In genomic region chr4:67721770-67722597, GRCh38 we compare ENCODE assay signal across 1 cellular context.
TF ChIP-seq lines count a peak whose summit lies in the region.

No MANE protein-coding gene starts in this region.

TF ChIP-seq in K562, 482 proteins besides CTCF, POLR2A, EP300 and RAD21 (continued from another document and continues in another):
- TF ChIP-seq, protein P1, sequence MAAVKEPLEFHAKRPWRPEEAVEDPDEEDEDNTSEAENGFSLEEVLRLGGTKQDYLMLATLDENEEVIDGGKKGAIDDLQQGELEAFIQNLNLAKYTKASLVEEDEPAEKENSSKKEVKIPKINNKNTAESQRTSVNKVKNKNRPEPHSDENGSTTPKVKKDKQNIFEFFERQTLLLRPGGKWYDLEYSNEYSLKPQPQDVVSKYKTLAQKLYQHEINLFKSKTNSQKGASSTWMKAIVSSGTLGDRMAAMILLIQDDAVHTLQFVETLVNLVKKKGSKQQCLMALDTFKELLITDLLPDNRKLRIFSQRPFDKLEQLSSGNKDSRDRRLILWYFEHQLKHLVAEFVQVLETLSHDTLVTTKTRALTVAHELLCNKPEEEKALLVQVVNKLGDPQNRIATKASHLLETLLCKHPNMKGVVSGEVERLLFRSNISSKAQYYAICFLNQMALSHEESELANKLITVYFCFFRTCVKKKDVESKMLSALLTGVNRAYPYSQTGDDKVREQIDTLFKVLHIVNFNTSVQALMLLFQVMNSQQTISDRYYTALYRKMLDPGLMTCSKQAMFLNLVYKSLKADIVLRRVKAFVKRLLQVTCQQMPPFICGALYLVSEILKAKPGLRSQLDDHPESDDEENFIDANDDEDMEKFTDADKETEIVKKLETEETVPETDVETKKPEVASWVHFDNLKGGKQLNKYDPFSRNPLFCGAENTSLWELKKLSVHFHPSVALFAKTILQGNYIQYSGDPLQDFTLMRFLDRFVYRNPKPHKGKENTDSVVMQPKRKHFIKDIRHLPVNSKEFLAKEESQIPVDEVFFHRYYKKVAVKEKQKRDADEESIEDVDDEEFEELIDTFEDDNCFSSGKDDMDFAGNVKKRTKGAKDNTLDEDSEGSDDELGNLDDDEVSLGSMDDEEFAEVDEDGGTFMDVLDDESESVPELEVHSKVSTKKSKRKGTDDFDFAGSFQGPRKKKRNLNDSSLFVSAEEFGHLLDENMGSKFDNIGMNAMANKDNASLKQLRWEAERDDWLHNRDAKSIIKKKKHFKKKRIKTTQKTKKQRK (IDR thresholded peaks at IDR 0.05; ENCODE audit: borderline replicate concordance, low read depth, low read length) = no peak
- TF ChIP-seq ZNF445 (CRISPR knock-in tag; IDR thresholded peaks at IDR 0.05; ENCODE audit: low read depth) (peak; percentile 100), HMBOX1 (IDR thresholded peaks at IDR 0.05) (peak; percentile 99), ZNF551 (CRISPR knock-in tag; IDR thresholded peaks at IDR 0.05) (peak; percentile 96), ZNF444 (CRISPR knock-in tag; IDR thresholded peaks at IDR 0.05) (peak; percentile 100), ZNF449 (CRISPR knock-in tag; IDR thresholded peaks at IDR 0.05) (peak; percentile 100), EHMT2 (IDR thresholded peaks at IDR 0.05) (peak; percentile 89), ZNF175 (CRISPR knock-in tag; IDR thresholded peaks at IDR 0.05; ENCODE audit: low read depth) (peak; percentile 100), TGIF2 (CRISPR knock-in tag; IDR thresholded peaks at IDR 0.05) (no peak), PCBP1 (IDR thresholded peaks at IDR 0.05; ENCODE audit: low read depth, low read length, poor library complexity, severe bottlenecking) (no peak), ZNF324 (CRISPR knock-in tag; IDR thresholded peaks at IDR 0.05) (peak; percentile 98), ZNF717 (CRISPR knock-in tag; IDR thresholded peaks at IDR 0.05) (peak; percentile 99), ZBTB2 (IDR thresholded peaks at IDR 0.05) (peak; percentile 96), IRF1 (CRISPR knock-in tag; IDR thresholded peaks at IDR 0.05; ENCODE audit: borderline replicate concordance) (no peak), KLF6 (CRISPR knock-in tag; IDR thresholded peaks at IDR 0.05; ENCODE audit: borderline replicate concordance) (peak; percentile 100), CBFA2T2 (conservative IDR thresholded peaks at IDR 0.05) (peak; percentile 23), FOXJ3 (CRISPR knock-in tag; IDR thresholded peaks at IDR 0.05) (no peak), TCF7L2 (IDR thresholded peaks at IDR 0.05; ENCODE audit: low read depth, low read length) (no peak), RERE (CRISPR knock-in tag; IDR thresholded peaks at IDR 0.05; ENCODE audit: borderline replicate concordance) (no peak), STAT5B (CRISPR knock-in tag; IDR thresholded peaks at IDR 0.05) (peak; percentile 99), RB1 (IDR thresholded peaks at IDR 0.05; ENCODE audit: low read depth) (no peak), ELF4 (CRISPR knock-in tag; IDR thresholded peaks at IDR 0.05) (peak; percentile 100), ELK3 (CRISPR knock-in tag; IDR thresholded peaks at IDR 0.05) (peak; percentile 100), NFIX (CRISPR knock-in tag; IDR thresholded peaks at IDR 0.05; ENCODE audit: low read depth) (peak; percentile 90), CBX8 (IDR thresholded peaks at IDR 0.05; ENCODE audit: borderline replicate concordance, extremely low read depth, low read depth, low read length, poor library complexity, severe bottlenecking) (no peak), MTA2 (IDR thresholded peaks at IDR 0.05; ENCODE audit: low read depth) (peak; percentile 62), RFX1 (IDR thresholded peaks at IDR 0.05) (peak; percentile 98), BCOR (IDR thresholded peaks at IDR 0.05) (peak; percentile 60; the same call in 1 of the 2 replicates), IRF9 (tag; IDR thresholded peaks at IDR 0.05) (peak; percentile 100), SIRT6 (IDR thresholded peaks at IDR 0.05; ENCODE audit: low read depth, low read length) (no peak), HMGN3 (IDR thresholded peaks at IDR 0.05; ENCODE audit: borderline replicate concordance, extremely low read depth, insufficient read length, low read depth, low read length) (no peak), SNAPC5 (CRISPR knock-in tag; IDR thresholded peaks at IDR 0.05) (peak; percentile 89), NCOR1 (IDR thresholded peaks at IDR 0.05) (peak; percentile 68), EGR1 (conservative IDR thresholded peaks at IDR 0.05) (peak; percentile 99), CXXC5 (CRISPR knock-in tag; IDR thresholded peaks at IDR 0.05) (peak; percentile 100), ZSCAN32 (CRISPR knock-in tag; IDR thresholded peaks at IDR 0.05) (peak; percentile 99), FOSL1 (tag; conservative IDR thresholded peaks at IDR 0.05) (peak; percentile 96), ZNF124 (CRISPR knock-in tag; IDR thresholded peaks at IDR 0.05) (no peak), ZNF212 (CRISPR knock-in tag; IDR thresholded peaks at IDR 0.05) (peak; percentile 100)
- TF ChIP-seq, protein P2, sequence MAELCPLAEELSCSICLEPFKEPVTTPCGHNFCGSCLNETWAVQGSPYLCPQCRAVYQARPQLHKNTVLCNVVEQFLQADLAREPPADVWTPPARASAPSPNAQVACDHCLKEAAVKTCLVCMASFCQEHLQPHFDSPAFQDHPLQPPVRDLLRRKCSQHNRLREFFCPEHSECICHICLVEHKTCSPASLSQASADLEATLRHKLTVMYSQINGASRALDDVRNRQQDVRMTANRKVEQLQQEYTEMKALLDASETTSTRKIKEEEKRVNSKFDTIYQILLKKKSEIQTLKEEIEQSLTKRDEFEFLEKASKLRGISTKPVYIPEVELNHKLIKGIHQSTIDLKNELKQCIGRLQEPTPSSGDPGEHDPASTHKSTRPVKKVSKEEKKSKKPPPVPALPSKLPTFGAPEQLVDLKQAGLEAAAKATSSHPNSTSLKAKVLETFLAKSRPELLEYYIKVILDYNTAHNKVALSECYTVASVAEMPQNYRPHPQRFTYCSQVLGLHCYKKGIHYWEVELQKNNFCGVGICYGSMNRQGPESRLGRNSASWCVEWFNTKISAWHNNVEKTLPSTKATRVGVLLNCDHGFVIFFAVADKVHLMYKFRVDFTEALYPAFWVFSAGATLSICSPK (IDR thresholded peaks at IDR 0.05; ENCODE audit: borderline replicate concordance) = no peak
- TF ChIP-seq, protein P3, sequence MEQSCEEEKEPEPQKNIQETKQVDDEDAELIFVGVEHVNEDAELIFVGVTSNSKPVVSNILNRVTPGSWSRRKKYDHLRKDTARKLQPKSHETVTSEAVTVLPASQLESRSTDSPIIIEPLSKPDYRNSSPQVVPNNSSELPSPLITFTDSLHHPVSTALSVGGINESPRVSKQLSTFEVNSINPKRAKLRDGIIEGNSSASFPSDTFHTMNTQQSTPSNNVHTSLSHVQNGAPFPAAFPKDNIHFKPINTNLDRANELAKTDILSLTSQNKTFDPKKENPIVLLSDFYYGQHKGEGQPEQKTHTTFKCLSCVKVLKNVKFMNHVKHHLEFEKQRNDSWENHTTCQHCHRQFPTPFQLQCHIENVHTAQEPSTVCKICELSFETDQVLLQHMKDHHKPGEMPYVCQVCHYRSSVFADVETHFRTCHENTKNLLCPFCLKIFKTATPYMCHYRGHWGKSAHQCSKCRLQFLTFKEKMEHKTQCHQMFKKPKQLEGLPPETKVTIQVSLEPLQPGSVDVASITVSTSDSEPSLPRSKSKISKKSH (CRISPR knock-in tag; IDR thresholded peaks at IDR 0.05) = peak; percentile 99
- TF ChIP-seq, protein P4, sequence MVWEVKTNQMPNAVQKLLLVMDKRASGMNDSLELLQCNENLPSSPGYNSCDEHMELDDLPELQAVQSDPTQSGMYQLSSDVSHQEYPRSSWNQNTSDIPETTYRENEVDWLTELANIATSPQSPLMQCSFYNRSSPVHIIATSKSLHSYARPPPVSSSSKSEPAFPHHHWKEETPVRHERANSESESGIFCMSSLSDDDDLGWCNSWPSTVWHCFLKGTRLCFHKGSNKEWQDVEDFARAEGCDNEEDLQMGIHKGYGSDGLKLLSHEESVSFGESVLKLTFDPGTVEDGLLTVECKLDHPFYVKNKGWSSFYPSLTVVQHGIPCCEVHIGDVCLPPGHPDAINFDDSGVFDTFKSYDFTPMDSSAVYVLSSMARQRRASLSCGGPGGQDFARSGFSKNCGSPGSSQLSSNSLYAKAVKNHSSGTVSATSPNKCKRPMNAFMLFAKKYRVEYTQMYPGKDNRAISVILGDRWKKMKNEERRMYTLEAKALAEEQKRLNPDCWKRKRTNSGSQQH (CRISPR knock-in tag; IDR thresholded peaks at IDR 0.05) = peak; percentile 100
